Comparison of ENCODE assay signal across 22 cellular contexts in genomic region chr1:29576510-29576909, GRCh38.
"Had no signal": no experiment of that assay in that cellular context is flagged by ENCODE, and none has a peak within 500 bp of the region (broad histone marks: within the 10 kb centered on the region; RNA-seq: fewer than 3 reads in every experiment).

No MANE protein-coding gene starts in this region.

- DNase-seq: activated CD4-positive, alpha-beta memory T cell treated with anti-CD3 and anti-CD28 coated beads for 36 hours; activated CD4-positive, alpha-beta T cell treated with anti-CD3 and anti-CD28 coated beads for 48 hours; activated effector memory CD4-positive, alpha-beta T cell treated with Interleukin-2 at 50 U/mL for 16 hours; activated naive CD4-positive, alpha-beta T cell treated with anti-CD3 and anti-CD28 coated beads, Interleukin-2, amount 10 ng/mL, durations not matched to agents 7 days and 5 days; activated naive CD8-positive, alpha-beta T cell treated with anti-CD3 and anti-CD28 coated beads, Interleukin-2, amount 50 U/mL, for 24 hours; activated T-cell treated with anti-CD3 and anti-CD28 coated beads, Interleukin-2, amount 50 U/mL, for 72 hours; effector CD4-positive, alpha-beta T cell; left cardiac atrium; mesenchymal stem cell; mucosa of descending colon; nephron progenitor cell; nucleus accumbens; right cardiac atrium; stimulated activated CD4-positive, alpha-beta T cell treated with anti-CD3 and anti-CD28 coated beads, Interleukin-12 subunit alpha, Interleukin-12 subunit beta, amount 100 ng/mL, for 4 hours; substantia nigra; T-helper 2 cell; tibial artery had no signal

- FAIRE-seq: endometrium, islet of Langerhans had no signal

- H3K4me3 ChIP-seq: esophagus muscularis mucosa, gastroesophageal sphincter, heart left ventricle, mucosa of descending colon, tibial artery had no signal

- H3K36me3 ChIP-seq: esophagus muscularis mucosa, gastroesophageal sphincter, heart left ventricle, tibial artery had no signal
